In the genomic region with DNA sequence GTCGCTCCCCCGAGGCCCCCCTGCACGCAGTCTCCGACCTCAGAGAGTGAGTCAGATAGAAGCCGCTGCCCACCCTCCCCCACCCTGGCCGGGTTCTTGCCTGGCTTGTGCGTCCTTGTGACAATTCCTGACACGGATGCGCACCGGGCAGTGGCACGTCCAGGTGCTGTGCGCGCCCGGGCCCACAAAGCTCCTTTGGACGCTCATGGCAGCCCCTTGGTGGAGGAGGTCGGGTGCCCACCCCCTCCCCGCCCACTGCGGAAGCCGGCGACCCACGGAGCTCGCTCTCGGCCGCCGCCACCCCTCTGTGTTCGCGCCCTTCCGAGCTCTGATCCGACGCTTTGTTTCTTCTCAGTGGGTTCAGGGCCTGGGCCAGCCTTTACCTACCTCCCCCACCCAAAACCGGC, we compare ENCODE assay signal across 8 cellular contexts. TPM values are rescaled to one million over a fixed set of nuclear protein-coding genes. Genes with fewer than 3 reads are reported as not detected.
DNase-seq lines count a peak whose midpoint lies in the region; ATAC-seq, FAIRE-seq and TF ChIP-seq lines count a peak whose summit lies in the region.

No MANE protein-coding gene starts in this region.

- 0% methylated on average over 5 of the region's 31 CpGs; no CpG with 5 or more reads in 1 of the 2 donors for WGBS in esophagus squamous epithelium, 2 donors

- H3K9me2 ChIP-seq in DOHH2 (replicated peaks; ENCODE audit: control insufficient read depth, low read length) = no peaks in the 10 kb centered on the region

- CTCF ChIA-PET in activated CD4-positive, alpha-beta memory T cell treated with anti-CD3 and anti-CD28 coated beads, Interleukin-2, amount 10 ng/mL, durations not matched to agents 7 days and 5 days (lab: Charles Lee) = interaction anchor here (1.0 to 2.2 kb wide), 2 partner anchors 12 to 62 kb away, joined by 3 to 11 read pairs; no protein-coding TSS in a partner anchor

- POLR2A ChIA-PET in activated CD4-positive, alpha-beta memory T cell treated with anti-CD3 and anti-CD28 coated beads, Interleukin-2, amount 10 ng/mL, durations not matched to agents 7 days and 5 days (lab: Charles Lee) = interaction anchor here (0.7 to 2.2 kb wide), 9 partner anchors 10 to 199 kb away, joined by 3 to 8 read pairs (median 3); partner anchors contain the start of gene TCF25

- peak overlapping the region; percentile 75 for H3K4me3 Mint-ChIP-seq in activated CD4-positive, alpha-beta memory T cell treated with anti-CD3 and anti-CD28 coated beads, Interleukin-2, amount 10 ng/mL, durations not matched to agents 7 days and 5 days

- H3K36me3 Mint-ChIP-seq in activated CD4-positive, alpha-beta memory T cell treated with anti-CD3 and anti-CD28 coated beads, Interleukin-2, amount 10 ng/mL, durations not matched to agents 7 days and 5 days (ENCODE audit: low read depth) = no peaks in the 10 kb centered on the region

- intact Hi-C loops in esophagus squamous epithelium (cut with DNase I) = no loop called here

- H3K4me3 ChIP-seq in DOHH2 (ENCODE audit: low read length) (peak overlapping the region; percentile 90), KMS-11 (IDR thresholded peaks at IDR 0.05; ENCODE audit: insufficient read depth, low read depth, low read length) (no peak overlapping the region), esophagus squamous epithelium (peak overlapping the region; percentile 32 to 80 (median 53))

- no peaks in the 10 kb centered on the region for H3K27me3 ChIP-seq in DOHH2 (ENCODE audit: control insufficient read depth, low read length)
- H3K27me3 ChIP-seq in KMS-11 (ENCODE audit: insufficient read depth, low read depth) = peaks cover 47% of the 10 kb centered on the region
- H3K27me3 ChIP-seq in esophagus squamous epithelium = peaks cover 0 to 94% (median 4%) of the 10 kb centered on the region in 4 donors

- peaks cover 19% of the 10 kb centered on the region for H3F3A ChIP-seq in DOHH2 (ENCODE audit: control insufficient read depth, insufficient read depth)

- no peaks in the 10 kb centered on the region for H3K9me3 ChIP-seq in DOHH2 (ENCODE audit: control insufficient read depth, insufficient read depth, low read length)
- no peaks in the 10 kb centered on the region for H3K9me3 ChIP-seq in esophagus squamous epithelium

- H4K20me1 ChIP-seq in DOHH2 (ENCODE audit: control insufficient read depth, insufficient read depth, low read depth, low read length) = peaks cover 6% of the 10 kb centered on the region
- no peaks in the 10 kb centered on the region for H4K20me1 ChIP-seq in KMS-11 (ENCODE audit: insufficient read depth)

- ATAC-seq in GM18511 (IDR thresholded peaks at IDR 0.05; ENCODE audit: unreplicated experiment) = no peak

- DNase-seq in activated CD4-positive, alpha-beta memory T cell treated with anti-CD3 and anti-CD28 coated beads, Interleukin-2, amount 10 ng/mL, durations not matched to agents 7 days and 5 days = peak; percentile 61
- DNase-seq in esophagus squamous epithelium (lab: John Stamatoyannopoulos, UW) (peak; percentile 50), myocyte (ENCODE audit: low read depth) (peak; percentile 95), urothelium cell line (ENCODE audit: low spot score) (peak; percentile 89), NCI-H187 (lab: John Stamatoyannopoulos, UW) (no peak)

- TF ChIP-seq CTCF in DOHH2 (IDR thresholded peaks at IDR 0.05; ENCODE audit: low read depth, low read length, poor library complexity, severe bottlenecking) (no peak), KMS-11 (conservative IDR thresholded peaks at IDR 0.05; ENCODE audit: low read depth, low read length) (no peak), esophagus squamous epithelium (IDR thresholded peaks at IDR 0.05) (no peak)

- no peaks in the 10 kb centered on the region for H3K9me3 Mint-ChIP-seq in activated CD4-positive, alpha-beta memory T cell treated with anti-CD3 and anti-CD28 coated beads, Interleukin-2, amount 10 ng/mL, durations not matched to agents 7 days and 5 days

- no peak for FAIRE-seq in urothelium cell line (lab: Jason Lieb, UNC)

- peak overlapping the region; percentile 94 for H2AFZ ChIP-seq in KMS-11 (ENCODE audit: low read depth)

- H3K27ac Mint-ChIP-seq in activated CD4-positive, alpha-beta memory T cell treated with anti-CD3 and anti-CD28 coated beads, Interleukin-2, amount 10 ng/mL, durations not matched to agents 7 days and 5 days = peak overlapping the region; percentile 70

- H3K36me3 ChIP-seq in DOHH2 (ENCODE audit: control insufficient read depth, low read length) (peaks cover 33% of the 10 kb centered on the region), KMS-11 (ENCODE audit: insufficient read depth) (no peaks in the 10 kb centered on the region), esophagus squamous epithelium (no peaks in the 10 kb centered on the region)

- H3K4me1 ChIP-seq in DOHH2 (ENCODE audit: control insufficient read depth, low read length) (peaks cover 63% of the 10 kb centered on the region), KMS-11 (ENCODE audit: low read depth, poor library complexity, severe bottlenecking) (peaks cover 67% of the 10 kb centered on the region), esophagus squamous epithelium (peaks cover 58 to 86% (median 63%) of the 10 kb centered on the region in 3 donors)

- peak overlapping the region; percentile 84 for H3K4me2 ChIP-seq in DOHH2 (ENCODE audit: low read length)
- H3K4me2 ChIP-seq in KMS-11 = peak overlapping the region; percentile 70

- H3K27ac ChIP-seq in DOHH2 (ENCODE audit: low read depth, low read length) (peak overlapping the region; percentile 86), KMS-11 (no peak overlapping the region), esophagus squamous epithelium (peak overlapping the region; percentile 67 to 93 (median 84))

- peak in 1 of 4 donors; percentile 19 for TF ChIP-seq POLR2A in esophagus squamous epithelium (IDR thresholded peaks at IDR 0.05)

- H3K27me3 Mint-ChIP-seq in activated CD4-positive, alpha-beta memory T cell treated with anti-CD3 and anti-CD28 coated beads, Interleukin-2, amount 10 ng/mL, durations not matched to agents 7 days and 5 days = peaks cover 41% of the 10 kb centered on the region

- H3K9ac ChIP-seq in KMS-11 = no peak overlapping the region

- H3K4me1 Mint-ChIP-seq in activated CD4-positive, alpha-beta memory T cell treated with anti-CD3 and anti-CD28 coated beads, Interleukin-2, amount 10 ng/mL, durations not matched to agents 7 days and 5 days = peaks cover 57% of the 10 kb centered on the region

- H3K79me2 ChIP-seq in DOHH2 (ENCODE audit: control insufficient read depth, low read length) (peaks cover 53% of the 10 kb centered on the region), KMS-11 (ENCODE audit: insufficient read depth, low read depth) (no peaks in the 10 kb centered on the region)

RNA-seq across cellular contexts. Expression of gene TUBB3, which starts 0.7 kb away (rescaled TPM):
- total RNA-seq in activated CD4-positive, alpha-beta memory T cell treated with anti-CD3 and anti-CD28 coated beads, Interleukin-2, amount 10 ng/mL, durations not matched to agents 7 days and 5 days = 1 to 10 TPM; 3.6 to 4.0 TPM
- total RNA-seq in esophagus squamous epithelium (1 to 10 TPM in 3 of 4 donors, not detected in 1; 2.2 to 9.6 (median 8.0) TPM), myocyte (152 and 164 TPM in 2 replicates)
- polyA plus RNA-seq in myocyte (2012) = 132 TPM

RNA-seq across cellular contexts. Expression of gene MC1R, which starts 3.8 kb away (rescaled TPM):
- total RNA-seq in activated CD4-positive, alpha-beta memory T cell treated with anti-CD3 and anti-CD28 coated beads, Interleukin-2, amount 10 ng/mL, durations not matched to agents 7 days and 5 days = 1 to 10 TPM; 3.6 to 4.1 TPM
- total RNA-seq in esophagus squamous epithelium (1 to 10 TPM; 1.1 to 3.4 (median 2.0) TPM), myocyte (3.1 and 4.4 TPM in 2 replicates)
- 6.2 TPM for polyA plus RNA-seq in myocyte (2012)

RNA-seq across cellular contexts. Expression of gene DEF8, which starts 26.1 kb away (rescaled TPM):
- total RNA-seq in activated CD4-positive, alpha-beta memory T cell treated with anti-CD3 and anti-CD28 coated beads, Interleukin-2, amount 10 ng/mL, durations not matched to agents 7 days and 5 days = 10 to 100 TPM; 33.1 to 33.6 TPM
- total RNA-seq in esophagus squamous epithelium (10 to 100 TPM; 43.5 to 63.0 (median 52.4) TPM), myocyte (92.0 and 94.7 TPM in 2 replicates)
- 77.8 TPM for polyA plus RNA-seq in myocyte (2012)

RNA-seq across cellular contexts. Expression of gene TCF25, which starts 49.1 kb away (rescaled TPM):
- 100 to 1,000 TPM; 167 to 192 TPM for total RNA-seq in activated CD4-positive, alpha-beta memory T cell treated with anti-CD3 and anti-CD28 coated beads, Interleukin-2, amount 10 ng/mL, durations not matched to agents 7 days and 5 days
- total RNA-seq in esophagus squamous epithelium (100 to 1,000 TPM in 2 of 4 donors, 10 to 100 TPM in 2; 79.7 to 124 (median 101) TPM), myocyte (169 and 183 TPM in 2 replicates)
- polyA plus RNA-seq in myocyte (2012) = 206 TPM

Comparison
In these comparisons a context has a peak if more than half of its experiments do, and no peak if none do; other contexts are left out.
1. DNase-seq: peak in activated CD4-positive, alpha-beta memory T cell treated with anti-CD3 and anti-CD28 coated beads, Interleukin-2, amount 10 ng/mL, durations not matched to agents 7 days and 5 days (single experiment), esophagus squamous epithelium (single experiment), myocyte (single experiment) and urothelium cell line (single experiment); none in NCI-H187 (0 of 2).
2. RNA of gene TUBB3, which starts 0.7 kb away (total RNA-seq): 152 to 164 TPM in myocyte; 2.2 to 9.6 TPM in esophagus squamous epithelium and 3.6 to 4.0 TPM in activated CD4-positive, alpha-beta memory T cell treated with anti-CD3 and anti-CD28 coated beads, Interleukin-2, amount 10 ng/mL, durations not matched to agents 7 days and 5 days; every median in the first group is over 10 times any median in the second.